In the genomic region with DNA sequence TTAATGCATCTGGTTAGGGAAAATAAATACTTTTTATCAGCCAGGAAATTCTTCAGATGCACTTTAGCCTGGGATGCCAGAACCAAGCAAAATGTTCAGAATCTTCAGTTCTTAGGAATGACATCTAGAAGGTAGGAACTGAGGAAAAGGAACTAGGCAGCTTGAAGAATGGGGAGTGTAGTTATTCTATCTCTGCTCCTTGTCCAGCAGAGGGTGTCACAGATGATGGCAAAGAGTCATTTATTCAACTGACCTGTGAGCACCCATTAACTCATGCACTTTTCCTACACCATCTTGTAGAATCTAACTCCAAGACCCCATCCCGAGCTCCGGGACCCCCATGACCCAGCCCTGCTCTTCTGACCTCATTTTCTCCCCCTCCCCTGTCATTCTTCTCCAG, we compare ENCODE assay signal across 23 cellular contexts.
DNase-seq lines count a peak whose midpoint lies in the region; FAIRE-seq and TF ChIP-seq lines count a peak whose summit lies in the region.
"Had no signal": no experiment of that assay in that cellular context is flagged by ENCODE, and none has a peak within 500 bp of the region (broad histone marks: within the 10 kb centered on the region; RNA-seq: fewer than 3 reads in every experiment).

No MANE protein-coding gene starts in this region.

- H3K9me3 Mint-ChIP-seq in progenitor cell of endocrine pancreas (ENCODE audit: low read depth), result peaks cover 3% of the 10 kb centered on the region
- H3K9me3 Mint-ChIP-seq: memory B cell had no signal

- H3K36me3 ChIP-seq in kidney epithelial cell (ENCODE audit: control insufficient read depth, insufficient read depth, low read length), result no peaks in the 10 kb centered on the region
- no peaks in the 10 kb centered on the region for H3K36me3 ChIP-seq in effector memory CD4-positive, alpha-beta T cell (ENCODE audit: control insufficient read depth, insufficient read depth, low read length)
- H3K36me3 ChIP-seq: BLaER1 treated with 17β-estradiol and CSF1 and Interleukin-3, amounts not matched to agents 10 nM and 100 nM; brain microvascular endothelial cell had no signal

- no peaks in the 10 kb centered on the region for H3K27me3 ChIP-seq in kidney epithelial cell (ENCODE audit: control insufficient read depth, insufficient read depth, low read length)
- no peaks in the 10 kb centered on the region for H3K27me3 ChIP-seq in effector memory CD4-positive, alpha-beta T cell (replicated peaks; ENCODE audit: control insufficient read depth, insufficient read depth, low read length, poor library complexity, severe bottlenecking)
- H3K27me3 ChIP-seq: BLaER1 treated with 17β-estradiol and CSF1 and Interleukin-3, amounts not matched to agents 10 nM and 100 nM; brain microvascular endothelial cell had no signal

- H3K27me3 Mint-ChIP-seq in progenitor cell of endocrine pancreas, result peaks cover 4% of the 10 kb centered on the region
- H3K27me3 Mint-ChIP-seq: activated CD8-positive, alpha-beta memory T cell treated with anti-CD3 and anti-CD28 coated beads, Interleukin-2, amount 10 ng/mL, durations not matched to agents 7 days and 5 days; stimulated activated naive CD8-positive, alpha-beta T cell treated with anti-CD3 and anti-CD28 coated beads, Interleukin-15, amount 100 ng/mL, for 72 hours had no signal

- peak; percentile 5 for FAIRE-seq in GM18507 (lab: Jason Lieb, UNC)
- FAIRE-seq: A549, kidney, RCC 7860 had no signal

- no peak overlapping the region for H3K27ac Mint-ChIP-seq in progenitor cell of endocrine pancreas
- H3K27ac Mint-ChIP-seq: activated CD8-positive, alpha-beta memory T cell treated with anti-CD3 and anti-CD28 coated beads, Interleukin-2, amount 10 ng/mL, durations not matched to agents 7 days and 5 days; activated T-helper 2 cell treated with anti-CD3 and anti-CD28 coated beads, Interferon-gamma antibody, Interleukin-2, Interleukin-4, amounts not matched to agents 10 μg/mL and 5 μg/mL and 100 μg/mL, durations not matched to agents 14 hours and 24 hours and 36 hours; memory B cell; natural killer cell had no signal

- H3K4me1 Mint-ChIP-seq in progenitor cell of endocrine pancreas (ENCODE audit: low read depth), result no peaks in the 10 kb centered on the region
- H3K4me1 Mint-ChIP-seq: activated CD8-positive, alpha-beta memory T cell treated with anti-CD3 and anti-CD28 coated beads, Interleukin-2, amount 10 ng/mL, durations not matched to agents 7 days and 5 days; memory B cell; natural killer cell; stimulated activated naive CD8-positive, alpha-beta T cell treated with anti-CD3 and anti-CD28 coated beads, Interleukin-15, amount 100 ng/mL, for 72 hours had no signal

- TF ChIP-seq CTCF in kidney epithelial cell (IDR thresholded peaks at IDR 0.05; ENCODE audit: insufficient read depth, low read length, poor library complexity, severe bottlenecking) (peak; percentile 22), progenitor cell of endocrine pancreas (IDR thresholded peaks at IDR 0.05; ENCODE audit: unreplicated experiment) (no peak)

- in situ Hi-C loops in ACHN (cut with HindIII; ENCODE audit: low pct_ligation_motif_present, low pct_unique_long_range_greater_than_20kb, low sequenced_read_pairs), result no loop called here

- H3K4me3 Mint-ChIP-seq in progenitor cell of endocrine pancreas (ENCODE audit: low read depth), result no peak overlapping the region
- H3K4me3 Mint-ChIP-seq: activated CD8-positive, alpha-beta memory T cell treated with anti-CD3 and anti-CD28 coated beads, Interleukin-2, amount 10 ng/mL, durations not matched to agents 7 days and 5 days; memory B cell; natural killer cell; stimulated activated naive CD8-positive, alpha-beta T cell treated with anti-CD3 and anti-CD28 coated beads, Interleukin-15, amount 100 ng/mL, for 72 hours had no signal

- no peaks in the 10 kb centered on the region for H3K36me3 Mint-ChIP-seq in progenitor cell of endocrine pancreas (ENCODE audit: insufficient read depth)
- H3K36me3 Mint-ChIP-seq: activated CD8-positive, alpha-beta memory T cell treated with anti-CD3 and anti-CD28 coated beads, Interleukin-2, amount 10 ng/mL, durations not matched to agents 7 days and 5 days; memory B cell; natural killer cell had no signal

- peak; percentile 4 for DNase-seq in ACHN
- no peak for DNase-seq in GM18507 (ENCODE audit: extremely low spot score, insufficient read length, low read depth)
- DNase-seq in RKO (ENCODE audit: low spot score), result peak; percentile 20
- DNase-seq in kidney epithelial cell (ENCODE audit: low read depth), result no peak
- DNase-seq in DMS 273 (lab: John Stamatoyannopoulos, UW; ENCODE audit: unreplicated experiment), result no peak
- no peak for DNase-seq in effector memory CD4-positive, alpha-beta T cell
- no peak for DNase-seq in progenitor cell of endocrine pancreas (ENCODE audit: low spot score, unreplicated experiment)
- DNase-seq in globus pallidus (ENCODE audit: low spot score), result no peak
- DNase-seq: activated CD4-positive, alpha-beta T cell treated with anti-CD3 and anti-CD28 coated beads for 1 hour; activated CD8-positive, alpha-beta memory T cell treated with anti-CD3 and anti-CD28 coated beads, Interleukin-2, amount 10 ng/mL, durations not matched to agents 7 days and 5 days; brain microvascular endothelial cell; cortex of kidney; hippocampal formation; kidney; natural killer cell; stimulated activated CD4-positive, alpha-beta T cell treated with anti-CD3 and anti-CD28 coated beads, Interleukin-2, amount 100 ng/mL, for 24 hours; stimulated activated naive CD8-positive, alpha-beta T cell treated with anti-CD3 and anti-CD28 coated beads, Interleukin-15, amount 100 ng/mL, for 72 hours; T-helper 9 cell had no signal

- H3K4me3 ChIP-seq in kidney epithelial cell (ENCODE audit: low read depth, low read length), result no peak overlapping the region
- no peak overlapping the region for H3K4me3 ChIP-seq in effector memory CD4-positive, alpha-beta T cell (ENCODE audit: insufficient read depth, low read depth, low read length, poor library complexity, severe bottlenecking)
- H3K4me3 ChIP-seq: A549; BLaER1 treated with 17β-estradiol and CSF1 and Interleukin-3, amounts not matched to agents 10 nM and 100 nM had no signal

- H3K4me1 ChIP-seq in effector memory CD4-positive, alpha-beta T cell (ENCODE audit: control insufficient read depth, insufficient read depth, low read length, poor library complexity, severe bottlenecking), result no peaks in the 10 kb centered on the region
- H3K4me1 ChIP-seq: A549; BLaER1 treated with 17β-estradiol and CSF1 and Interleukin-3, amounts not matched to agents 10 nM and 100 nM had no signal

- H3K9me3 ChIP-seq in effector memory CD4-positive, alpha-beta T cell (ENCODE audit: control insufficient read depth, low read length), result no peaks in the 10 kb centered on the region
- H3K9me3 ChIP-seq: A549; BLaER1 treated with 17β-estradiol and CSF1 and Interleukin-3, amounts not matched to agents 10 nM and 100 nM had no signal

- H3K27ac ChIP-seq in effector memory CD4-positive, alpha-beta T cell (ENCODE audit: insufficient read depth, low read length, poor library complexity, severe bottlenecking), result no peak overlapping the region
- H3K27ac ChIP-seq: A549; BLaER1 treated with 17β-estradiol and CSF1 and Interleukin-3, amounts not matched to agents 10 nM and 100 nM; brain microvascular endothelial cell had no signal

Comparison
In these comparisons a context has a peak if more than half of its experiments do, and no peak if none do; other contexts are left out.
1. DNase-seq: peak in ACHN (single experiment) and RKO (single experiment); none in GM18507 (single experiment), kidney epithelial cell (single experiment), DMS 273 (single experiment), effector memory CD4-positive, alpha-beta T cell (0 of 3), progenitor cell of endocrine pancreas (single experiment) and globus pallidus (single experiment).